Comparison of ENCODE assay signal across 23 cellular contexts in the genomic region with DNA sequence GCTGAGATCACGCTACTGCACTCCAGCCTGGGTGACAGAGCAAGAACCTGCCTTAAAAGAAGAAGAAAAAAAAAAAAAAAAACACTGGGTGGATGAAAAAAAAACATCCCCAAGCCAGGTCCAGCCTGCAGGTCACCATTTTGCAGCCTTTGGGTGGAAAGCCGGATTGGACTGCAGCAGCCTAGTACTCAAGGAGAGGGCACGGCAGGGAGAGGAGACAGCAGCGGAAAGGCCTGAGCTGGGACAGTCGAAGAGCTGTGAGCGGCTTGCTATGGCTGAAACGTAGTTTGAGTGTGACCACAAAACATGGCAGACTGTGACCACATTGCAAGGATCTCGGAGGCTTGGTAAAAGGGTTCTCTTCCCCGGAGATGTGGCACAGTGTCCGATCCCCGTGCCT.
DNase-seq lines count a peak whose midpoint lies in the region; ATAC-seq, FAIRE-seq and TF ChIP-seq lines count a peak whose summit lies in the region.
"Had no signal": no experiment of that assay in that cellular context is flagged by ENCODE, and none has a peak within 500 bp of the region (broad histone marks: within the 10 kb centered on the region; RNA-seq: fewer than 3 reads in every experiment).

No MANE protein-coding gene starts in this region.

- H3K27ac Mint-ChIP-seq in astrocyte (ENCODE audit: unreplicated experiment): no peak overlapping the region
- H3K27ac Mint-ChIP-seq: B cell; CD4-positive, alpha-beta T cell; CD8-positive, alpha-beta T cell had no signal

- peak overlapping the region; percentile 100 for H3K27ac ChIP-seq in astrocyte (ENCODE audit: low read depth, low read length)
- H3K27ac ChIP-seq in smooth muscle cell (ENCODE audit: low read depth): peak overlapping the region; percentile 96
- H3K27ac ChIP-seq in aorta (ENCODE audit: low read depth in 1 of 2, low read length in 2 of 2): no peak overlapping the region
- no peak overlapping the region for H3K27ac ChIP-seq in RWPE1
- H3K27ac ChIP-seq: 22Rv1; BLaER1 treated with 17β-estradiol and CSF1 and Interleukin-3, amounts not matched to agents 10 nM and 100 nM; C4-2B had no signal

- peaks cover 20% of the 10 kb centered on the region for H3F3A ChIP-seq in smooth muscle cell (ENCODE audit: low read depth)

- H3K36me3 ChIP-seq in astrocyte (ENCODE audit: insufficient read depth, low read length) (no peaks in the 10 kb centered on the region), smooth muscle cell (ENCODE audit: low read depth) (no peaks in the 10 kb centered on the region), aorta (ENCODE audit: control insufficient read depth in 1 of 2, insufficient read depth in 2 of 2, low read length in 1 of 2) (no peaks in the 10 kb centered on the region)
- H3K36me3 ChIP-seq: BLaER1 treated with 17β-estradiol and CSF1 and Interleukin-3, amounts not matched to agents 10 nM and 100 nM had no signal

- H3K9me3 ChIP-seq in astrocyte (ENCODE audit: insufficient read depth, low read depth, low read length): no peaks in the 10 kb centered on the region
- no peaks in the 10 kb centered on the region for H3K9me3 ChIP-seq in smooth muscle cell (replicated peaks; ENCODE audit: low read depth)
- no peaks in the 10 kb centered on the region for H3K9me3 ChIP-seq in aorta (ENCODE audit: control insufficient read depth, low read length)
- H3K9me3 ChIP-seq: A549, Caco-2 had no signal

- peaks cover 34% of the 10 kb centered on the region for H3K4me1 Mint-ChIP-seq in astrocyte (ENCODE audit: low read depth, unreplicated experiment)

- WGBS in smooth muscle cell (ENCODE audit: low lambda C conversion rate): 94% methylated on average over 11 of the region's 11 CpGs
- WGBS in aorta, 2 donors: 95 to 99% methylated on average over 11 of the region's 11 CpGs

- H3K9me3 Mint-ChIP-seq in astrocyte (ENCODE audit: unreplicated experiment): peaks cover 4% of the 10 kb centered on the region
- H3K9me3 Mint-ChIP-seq: CD4-positive, alpha-beta T cell; CD8-positive, alpha-beta T cell had no signal

- H3K27me3 ChIP-seq in astrocyte (ENCODE audit: insufficient read depth, low read length) (no peaks in the 10 kb centered on the region), smooth muscle cell (ENCODE audit: low read depth) (no peaks in the 10 kb centered on the region), aorta (ENCODE audit: control insufficient read depth in 1 of 2, insufficient read depth in 2 of 2, low read length in 1 of 2) (no peaks in the 10 kb centered on the region)
- H3K27me3 ChIP-seq: BLaER1 treated with 17β-estradiol and CSF1 and Interleukin-3, amounts not matched to agents 10 nM and 100 nM had no signal

- CTCF ChIA-PET in RWPE1 (lab: Yijun Ruan, JAX): interaction anchor here (0.7 to 2.6 kb wide), 3 partner anchors 16 to 226 kb away, joined by 3 to 11 read pairs (median 4); no protein-coding TSS in a partner anchor

- H2AFZ ChIP-seq in astrocyte (ENCODE audit: low read depth, low read length) (no peak overlapping the region), smooth muscle cell (ENCODE audit: low read depth) (no peak overlapping the region)

- ATAC-seq in left cardiac atrium: no peak
- no peak for ATAC-seq in left ventricle myocardium superior
- no peak for ATAC-seq in aorta (ENCODE audit: low FRiP score)
- ATAC-seq: A549; CD8-positive, alpha-beta T cell had no signal

- H3K9ac ChIP-seq in astrocyte (ENCODE audit: low read length) (no peak overlapping the region), smooth muscle cell (ENCODE audit: low read depth) (no peak overlapping the region)
- H3K9ac ChIP-seq: BLaER1 treated with 17β-estradiol and CSF1 and Interleukin-3, amounts not matched to agents 10 nM and 100 nM had no signal

- intact Hi-C loops in left cardiac atrium (cut with DNase I): no loop called here
- intact Hi-C loops in left ventricle myocardium superior (cut with micrococcal nuclease): no loop called here
- intact Hi-C loops in aorta (cut with DNase I): loop anchor here in 1 of 2 donors (10.0 kb wide), 1 partner anchor 715 kb away; no protein-coding TSS in a partner anchor

- H3K4me3 Mint-ChIP-seq in astrocyte (ENCODE audit: unreplicated experiment): no peak overlapping the region
- H3K4me3 Mint-ChIP-seq: B cell; CD4-positive, alpha-beta T cell; CD8-positive, alpha-beta T cell had no signal

- POLR2A ChIA-PET in RWPE1 (lab: Yijun Ruan, JAX; ENCODE audit: low non-redundant PET): interaction anchor here (0.5 kb wide), 1 partner anchor 1634 kb away, joined by 3 read pairs; no protein-coding TSS in a partner anchor

- no peak for FAIRE-seq in astrocyte (lab: Jason Lieb, UNC)
- no peak for FAIRE-seq in HTR-8/SVneo (lab: Jason Lieb, UNC)
- FAIRE-seq: A549, D721Med, G401.6, GM12891 had no signal

- no peaks in the 10 kb centered on the region for H3K27me3 Mint-ChIP-seq in astrocyte (ENCODE audit: low read depth, unreplicated experiment)
- H3K27me3 Mint-ChIP-seq: CD4-positive, alpha-beta T cell had no signal

- TF ChIP-seq CTCF in astrocyte (IDR thresholded peaks at IDR 0.05; ENCODE audit: insufficient read depth, low read depth, low read length): no peak
- no peak for TF ChIP-seq CTCF in smooth muscle cell (IDR thresholded peaks at IDR 0.05; ENCODE audit: borderline replicate concordance, insufficient read depth, poor library complexity, severe bottlenecking)
- no peak for TF ChIP-seq CTCF in RWPE1 (conservative IDR thresholded peaks at IDR 0.05; ENCODE audit: low read depth)

- peaks cover 48% of the 10 kb centered on the region for H3K4me1 ChIP-seq in astrocyte (ENCODE audit: insufficient read depth, low read length)
- peaks cover 7% of the 10 kb centered on the region for H3K4me1 ChIP-seq in smooth muscle cell (ENCODE audit: low read depth)
- H3K4me1 ChIP-seq in aorta (ENCODE audit: control insufficient read depth in 1 of 2, insufficient read depth in 2 of 2, low read length in 2 of 2): no peaks in the 10 kb centered on the region

- H3K36me3 Mint-ChIP-seq in astrocyte (ENCODE audit: low read depth, unreplicated experiment): peaks cover 6% of the 10 kb centered on the region
- H3K36me3 Mint-ChIP-seq: CD8-positive, alpha-beta T cell had no signal

- H4K20me1 ChIP-seq in astrocyte (ENCODE audit: insufficient read depth, low read length) (no peaks in the 10 kb centered on the region), smooth muscle cell (ENCODE audit: low read depth) (no peaks in the 10 kb centered on the region)
- H4K20me1 ChIP-seq: BLaER1 treated with 17β-estradiol and CSF1 and Interleukin-3, amounts not matched to agents 10 nM and 100 nM had no signal

- H3K79me2 ChIP-seq in astrocyte (ENCODE audit: insufficient read depth, low read length): peaks cover 18% of the 10 kb centered on the region
- no peaks in the 10 kb centered on the region for H3K79me2 ChIP-seq in smooth muscle cell (ENCODE audit: low read depth)

- peak; percentile 14 for DNase-seq in left cardiac atrium
- DNase-seq in left ventricle myocardium superior: no peak
- no peak for DNase-seq in astrocyte (ENCODE audit: low read depth)
- DNase-seq in smooth muscle cell (lab: John Stamatoyannopoulos, UW; ENCODE audit: unreplicated experiment): no peak
- DNase-seq in aorta: peak; percentile 25
- no peak for DNase-seq in RWPE1 (ENCODE audit: low spot score)
- DNase-seq in HTR-8/SVneo (ENCODE audit: insufficient read length, low spot score): no peak
- no peak for DNase-seq in NCI-H510A treated with DMSO at 0.1 percent for 48 hours (lab: John Stamatoyannopoulos, UW)
- DNase-seq: AML-193; Caco-2; Calu3; CD4-positive, alpha-beta T cell; CD8-positive, alpha-beta T cell; DMS79 treated with DMSO at 0.1 percent for 48 hours; GF-D8 had no signal

- H3K4me3 ChIP-seq in astrocyte (ENCODE audit: insufficient read depth, low read depth, low read length): no peak overlapping the region
- no peak overlapping the region for H3K4me3 ChIP-seq in smooth muscle cell
- H3K4me3 ChIP-seq in aorta (ENCODE audit: low read length in 2 of 2): no peak overlapping the region
- H3K4me3 ChIP-seq: A549; BLaER1 treated with 17β-estradiol and CSF1 and Interleukin-3, amounts not matched to agents 10 nM and 100 nM had no signal

- H3K4me2 ChIP-seq in astrocyte (ENCODE audit: low read length) (no peak overlapping the region), smooth muscle cell (no peak overlapping the region)
- H3K4me2 ChIP-seq: A549 had no signal

Comparison
In these comparisons a context has a peak if more than half of its experiments do, and no peak if none do; other contexts are left out.
1. DNase-seq: peak in left cardiac atrium (single experiment) and aorta (2 of 2); none in left ventricle myocardium superior (single experiment), astrocyte (single experiment), smooth muscle cell (single experiment), RWPE1 (single experiment), HTR-8/SVneo (single experiment) and NCI-H510A treated with DMSO at 0.1 percent for 48 hours (single experiment).
2. H3K27ac ChIP-seq: peak in astrocyte (single experiment) and smooth muscle cell (single experiment); none in aorta (0 of 2) and RWPE1 (single experiment).